ENCODE assay signal across 8 cellular contexts in genomic region chr7:55065511-55066229, GRCh38. TPM values are rescaled to one million over a fixed set of nuclear protein-coding genes. Genes with fewer than 3 reads are reported as not detected.
A peak's percentile ranks its signal among the peaks of the same experiment; 100 is the strongest.
DNase-seq lines count a peak whose midpoint lies in the region; ATAC-seq and TF ChIP-seq lines count a peak whose summit lies in the region.

No MANE protein-coding gene starts in this region.

- peak; percentile 54 for ATAC-seq in GM18511 (IDR thresholded peaks at IDR 0.05; ENCODE audit: unreplicated experiment)
- no peak for ATAC-seq in T-cell (replicated peaks in 1 of 4)

- H3K4me3 Mint-ChIP-seq in progenitor cell of endocrine pancreas (ENCODE audit: low read depth) = no peak overlapping the region
- no peak overlapping the region for H3K4me3 Mint-ChIP-seq in T-cell

- H3K27me3 ChIP-seq in esophagus squamous epithelium = no peaks in the 10 kb centered on the region

- H3K27ac Mint-ChIP-seq in progenitor cell of endocrine pancreas (peak overlapping the region; percentile 97), T-cell (no peak overlapping the region)

- TF ChIP-seq POLR2A in esophagus squamous epithelium (IDR thresholded peaks at IDR 0.05) = no peak

- H3K4me3 ChIP-seq in esophagus squamous epithelium = no peak overlapping the region

- WGBS in esophagus squamous epithelium, 2 donors = 31 to 33% methylated on average over 9 to 10 of the region's 10 CpGs

- no peak for TF ChIP-seq CTCF in esophagus squamous epithelium (IDR thresholded peaks at IDR 0.05)
- no peak for TF ChIP-seq CTCF in progenitor cell of endocrine pancreas (IDR thresholded peaks at IDR 0.05; ENCODE audit: unreplicated experiment)

- intact Hi-C loops in esophagus squamous epithelium (cut with DNase I) = no loop called here

- H3K4me1 Mint-ChIP-seq in progenitor cell of endocrine pancreas (ENCODE audit: low read depth) (peaks cover 47% of the 10 kb centered on the region), T-cell (no peaks in the 10 kb centered on the region)

- H3K27ac ChIP-seq in esophagus squamous epithelium = peak overlapping the region; percentile 79 to 89 (median 88)

- H3K36me3 ChIP-seq in esophagus squamous epithelium = peaks cover 0 to 24% (median 0%) of the 10 kb centered on the region in 3 donors

- no peaks in the 10 kb centered on the region for H3K9me3 Mint-ChIP-seq in progenitor cell of endocrine pancreas (ENCODE audit: low read depth)
- H3K9me3 Mint-ChIP-seq in T-cell = no peaks in the 10 kb centered on the region

- CTCF ChIA-PET in T-cell (lab: Charles Lee) = interaction anchor here in 1 of 2 donors (1.0 kb wide), 1 partner anchor 10 kb away, joined by 7 read pairs; no protein-coding TSS in a partner anchor

- POLR2A ChIA-PET in T-cell (lab: Charles Lee) = no interaction called here

- H3K36me3 Mint-ChIP-seq in progenitor cell of endocrine pancreas (ENCODE audit: insufficient read depth) (peaks cover 4% of the 10 kb centered on the region), T-cell (no peaks in the 10 kb centered on the region)

- peaks cover 21 to 72% (median 31%) of the 10 kb centered on the region in 3 donors for H3K4me1 ChIP-seq in esophagus squamous epithelium

- H3K9me3 ChIP-seq in esophagus squamous epithelium = no peaks in the 10 kb centered on the region

- H3K27me3 Mint-ChIP-seq in progenitor cell of endocrine pancreas = no peaks in the 10 kb centered on the region
- H3K27me3 Mint-ChIP-seq in T-cell = peaks cover 14 to 22% of the 10 kb centered on the region in 2 donors

- DNase-seq in LoVo (ENCODE audit: low spot score) (peak; percentile 72), esophagus squamous epithelium (lab: John Stamatoyannopoulos, UW) (no peak), progenitor cell of endocrine pancreas (ENCODE audit: low spot score, unreplicated experiment) (no peak), occipital lobe (lab: John Stamatoyannopoulos, UW) (no peak), NCI-H82 (lab: John Stamatoyannopoulos, UW) (no peak), T-cell (no peak), cortex of kidney (lab: John Stamatoyannopoulos, UW) (no peak)

RNA-seq across cellular contexts. Expression of gene EGFR, which starts 46.9 kb away (rescaled TPM):
- 100 to 1,000 TPM in 1 of 4 donors, 10 to 100 TPM in 3; 66.1 to 108 (median 72.3) TPM for total RNA-seq in esophagus squamous epithelium
- 43.8 and 47.8 TPM in 2 replicates for total RNA-seq in progenitor cell of endocrine pancreas
- total RNA-seq in occipital lobe = 9.4 TPM
- under 1 TPM in 3 of 5 donors, not detected in 2; 0.16 to 0.79 (median 0.35) TPM for total RNA-seq in T-cell
